Comparison of ENCODE assay signal across 1 cellular context in the genomic region with DNA sequence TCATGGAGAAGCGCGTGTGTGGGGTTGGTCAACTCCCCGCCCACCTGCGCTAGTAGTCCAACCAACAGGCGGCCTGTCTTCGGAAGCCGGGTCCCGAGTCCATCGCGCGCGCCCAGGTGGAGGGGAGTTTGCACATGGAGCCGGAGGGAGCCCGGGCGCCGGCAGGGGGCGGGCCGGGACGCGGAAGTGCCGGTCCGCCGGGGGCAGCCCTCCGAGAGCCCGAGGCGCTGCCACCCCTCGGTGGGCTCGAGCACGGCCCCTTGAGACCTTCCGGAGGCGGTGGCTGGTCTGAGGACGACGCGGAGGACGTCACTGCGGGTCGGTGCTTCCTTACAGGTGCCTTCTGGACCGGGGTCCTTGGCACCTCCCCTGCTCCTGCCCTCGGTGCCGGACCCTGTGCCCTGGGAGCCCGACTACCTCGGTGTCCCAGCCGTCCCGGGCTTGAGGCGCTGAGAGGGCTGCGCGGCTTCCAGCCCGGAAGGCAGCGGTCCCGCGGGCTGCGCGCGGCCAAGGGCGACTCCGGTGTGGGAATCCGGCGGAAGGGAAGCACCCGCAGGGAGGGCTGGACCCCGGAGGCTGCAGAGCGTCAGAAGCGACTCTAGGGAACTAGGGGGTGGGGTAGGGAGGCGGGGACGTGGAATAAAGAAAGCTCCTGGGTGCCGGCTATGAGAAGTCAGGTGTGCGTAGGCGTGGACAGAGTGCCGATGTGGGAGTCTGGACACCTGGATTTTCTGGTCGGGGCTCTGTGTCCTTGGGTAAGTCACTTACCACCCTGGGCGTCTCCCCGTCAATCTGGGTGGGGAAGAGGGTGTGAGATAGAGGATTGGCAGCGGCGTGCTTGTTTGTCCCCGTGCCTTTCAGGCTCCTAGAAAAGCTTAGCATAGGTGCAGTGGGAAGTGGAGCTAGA.
TF ChIP-seq lines count a peak whose summit lies in the region.

No MANE protein-coding gene starts in this region.

TF ChIP-seq in WTC11, 78 proteins besides CTCF, POLR2A, EP300 and RAD21 (continued from another document and continues in another):
- TF ChIP-seq USF1 (CRISPR knock-in tag; IDR thresholded peaks at IDR 0.05) (no peak), NFYB (CRISPR knock-in tag; conservative IDR thresholded peaks at IDR 0.05; ENCODE audit: low read depth) (0 out of 2 replicates have a peak, but pooled peaks have one; percentile 22), ZNF396 (CRISPR knock-in tag; IDR thresholded peaks at IDR 0.05; ENCODE audit: borderline replicate concordance) (no peak), ZNF121 (CRISPR knock-in tag; IDR thresholded peaks at IDR 0.05) (no peak), PREB (CRISPR knock-in tag; IDR thresholded peaks at IDR 0.05; ENCODE audit: borderline replicate concordance) (no peak), ZNF263 (CRISPR knock-in tag; IDR thresholded peaks at IDR 0.05; ENCODE audit: low read depth) (no peak), ZBTB43 (CRISPR knock-in tag; IDR thresholded peaks at IDR 0.05) (peak; percentile 71; the same call in 1 of the 2 replicates), RELA (CRISPR knock-in tag; IDR thresholded peaks at IDR 0.05; ENCODE audit: borderline replicate concordance) (no peak), CREB1 (CRISPR knock-in tag; IDR thresholded peaks at IDR 0.05) (no peak), ATF1 (CRISPR knock-in tag; IDR thresholded peaks at IDR 0.05) (no peak), SP1 (CRISPR knock-in tag; conservative IDR thresholded peaks at IDR 0.05) (peak; percentile 54), TEAD4 (CRISPR knock-in tag; IDR thresholded peaks at IDR 0.05) (no peak), IRF2 (CRISPR knock-in tag; IDR thresholded peaks at IDR 0.05; ENCODE audit: borderline replicate concordance, low read depth) (no peak), ZNF232 (CRISPR knock-in tag; IDR thresholded peaks at IDR 0.05) (no peak), FOXK1 (CRISPR knock-in tag; IDR thresholded peaks at IDR 0.05) (no peak), ZNF671 (CRISPR knock-in tag; IDR thresholded peaks at IDR 0.05) (no peak), ZMAT4 (CRISPR knock-in tag; IDR thresholded peaks at IDR 0.05) (no peak), ERG (CRISPR knock-in tag; IDR thresholded peaks at IDR 0.05) (no peak), NR2C2 (CRISPR knock-in tag; IDR thresholded peaks at IDR 0.05) (no peak), STAT6 (CRISPR knock-in tag; conservative IDR thresholded peaks at IDR 0.05; ENCODE audit: low read depth) (no peak), USF2 (CRISPR knock-in tag; IDR thresholded peaks at IDR 0.05) (no peak), MXD4 (CRISPR knock-in tag; IDR thresholded peaks at IDR 0.05; ENCODE audit: borderline replicate concordance) (no peak), ATF6 (CRISPR knock-in tag; IDR thresholded peaks at IDR 0.05) (no peak), SMAD3 (CRISPR knock-in tag; IDR thresholded peaks at IDR 0.05; ENCODE audit: borderline replicate concordance) (no peak), JUN (CRISPR knock-in tag; IDR thresholded peaks at IDR 0.05) (no peak), HMGXB4 (CRISPR knock-in tag; IDR thresholded peaks at IDR 0.05) (peak; percentile 95; the same call in 1 of the 2 replicates), HMGA2 (CRISPR knock-in tag; IDR thresholded peaks at IDR 0.05) (no peak), ZNF281 (CRISPR knock-in tag; IDR thresholded peaks at IDR 0.05) (no peak), GABPB1 (CRISPR knock-in tag; IDR thresholded peaks at IDR 0.05) (no peak), GTF2I (CRISPR knock-in tag; conservative IDR thresholded peaks at IDR 0.05) (no peak)
- TF ChIP-seq, protein P1, sequence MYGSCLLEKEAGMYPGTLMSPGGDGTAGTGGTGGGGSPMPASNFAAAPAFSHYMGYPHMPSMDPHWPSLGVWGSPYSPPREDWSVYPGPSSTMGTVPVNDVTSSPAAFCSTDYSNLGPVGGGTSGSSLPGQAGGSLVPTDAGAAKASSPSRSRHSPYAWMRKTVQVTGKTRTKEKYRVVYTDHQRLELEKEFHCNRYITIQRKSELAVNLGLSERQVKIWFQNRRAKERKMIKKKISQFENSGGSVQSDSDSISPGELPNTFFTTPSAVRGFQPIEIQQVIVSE (CRISPR knock-in tag; IDR thresholded peaks at IDR 0.05; ENCODE audit: borderline replicate concordance) = no peak
- TF ChIP-seq, protein P2, sequence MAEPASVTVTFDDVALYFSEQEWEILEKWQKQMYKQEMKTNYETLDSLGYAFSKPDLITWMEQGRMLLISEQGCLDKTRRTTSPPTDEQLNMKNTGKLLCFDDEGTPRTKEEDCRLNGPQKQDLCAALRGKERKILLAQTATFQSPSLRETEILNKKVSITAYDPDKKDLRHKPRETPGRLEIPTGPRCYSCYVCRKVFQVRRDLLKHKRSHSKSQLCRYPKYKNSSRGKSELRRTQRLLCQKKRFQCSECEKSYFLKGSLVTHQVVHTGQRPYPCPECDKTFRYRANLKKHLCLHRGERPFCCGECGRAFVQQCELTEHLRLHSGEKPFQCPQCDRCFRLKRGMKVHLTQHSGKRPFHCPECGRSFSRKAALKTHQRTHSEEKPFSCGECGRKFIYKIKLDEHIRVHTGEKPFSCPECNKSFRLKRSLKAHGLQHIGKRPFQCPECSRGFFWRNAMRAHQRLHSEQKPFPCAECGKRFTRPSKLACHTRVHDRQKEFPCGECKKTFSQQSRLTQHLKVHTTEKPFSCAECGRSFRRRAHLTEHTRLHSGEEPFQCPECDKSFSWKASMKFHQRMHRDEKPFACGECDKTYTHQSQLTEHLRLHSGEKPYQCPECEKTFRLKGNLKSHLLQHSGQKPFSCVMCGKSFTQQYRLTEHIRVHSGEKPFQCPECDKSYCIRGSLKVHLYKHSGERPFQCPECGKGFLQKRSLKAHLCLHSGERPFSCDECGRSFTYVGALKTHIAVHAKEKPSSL (CRISPR knock-in tag; conservative IDR thresholded peaks at IDR 0.05) = no peak
- TF ChIP-seq, protein P3, sequence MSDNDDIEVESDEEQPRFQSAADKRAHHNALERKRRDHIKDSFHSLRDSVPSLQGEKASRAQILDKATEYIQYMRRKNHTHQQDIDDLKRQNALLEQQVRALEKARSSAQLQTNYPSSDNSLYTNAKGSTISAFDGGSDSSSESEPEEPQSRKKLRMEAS (CRISPR knock-in tag; IDR thresholded peaks at IDR 0.05) = peak; percentile 77
- TF ChIP-seq, protein P4, sequence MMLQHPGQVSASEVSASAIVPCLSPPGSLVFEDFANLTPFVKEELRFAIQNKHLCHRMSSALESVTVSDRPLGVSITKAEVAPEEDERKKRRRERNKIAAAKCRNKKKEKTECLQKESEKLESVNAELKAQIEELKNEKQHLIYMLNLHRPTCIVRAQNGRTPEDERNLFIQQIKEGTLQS (CRISPR knock-in tag; conservative IDR thresholded peaks at IDR 0.05) = no peak
